1 cellular context compared by ENCODE assay signal in the genomic region with DNA sequence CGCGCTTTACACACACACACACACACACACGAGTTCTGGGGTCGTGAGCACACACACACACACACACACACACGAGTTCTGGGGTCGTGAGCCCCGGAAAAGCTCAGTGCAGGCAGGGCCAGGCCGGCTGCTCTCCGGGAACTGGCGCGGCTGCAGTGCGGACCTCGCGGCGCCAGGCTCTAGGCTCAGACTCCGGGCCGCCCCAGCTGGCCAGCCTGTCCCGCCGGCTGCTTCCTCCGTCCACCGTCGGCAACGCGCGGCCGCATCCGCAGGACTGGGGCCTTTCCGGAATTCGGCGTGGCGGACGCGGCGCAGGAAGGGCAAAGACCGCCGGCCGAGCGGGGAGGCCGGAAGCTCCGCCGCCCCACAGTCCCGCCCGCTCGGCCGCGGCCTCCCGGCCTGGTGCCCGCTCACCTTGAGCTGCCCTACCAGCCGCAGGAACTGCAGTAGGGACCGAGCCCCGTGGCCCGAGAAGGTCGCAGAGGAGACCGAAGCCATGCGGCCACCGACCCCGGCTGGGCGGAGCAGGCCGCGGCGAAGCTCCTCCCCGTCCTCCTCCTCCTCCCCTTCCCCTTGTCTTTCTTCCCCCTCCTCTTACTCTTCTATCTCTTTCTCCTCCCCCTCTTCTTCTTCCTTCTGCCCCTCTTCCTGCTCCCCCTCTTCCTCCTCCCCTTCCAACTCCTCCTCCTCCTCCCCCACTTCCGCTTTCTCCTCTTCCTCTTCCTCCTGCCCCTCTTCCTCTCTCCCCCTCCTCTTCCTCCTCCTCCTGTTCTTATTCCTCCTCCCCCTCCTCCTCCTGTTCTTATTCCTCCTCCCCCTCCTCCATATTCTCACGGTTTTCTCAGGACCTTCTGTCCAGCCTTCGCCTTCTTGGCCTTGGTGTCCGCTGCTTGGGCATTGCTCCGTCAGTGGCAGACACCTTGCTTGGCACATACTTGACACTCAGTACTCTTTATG.
TF ChIP-seq lines count a peak whose summit lies in the region.

A gene with protein sequence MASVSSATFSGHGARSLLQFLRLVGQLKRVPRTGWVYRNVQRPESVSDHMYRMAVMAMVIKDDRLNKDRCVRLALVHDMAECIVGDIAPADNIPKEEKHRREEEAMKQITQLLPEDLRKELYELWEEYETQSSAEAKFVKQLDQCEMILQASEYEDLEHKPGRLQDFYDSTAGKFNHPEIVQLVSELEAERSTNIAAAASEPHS (minus strand): TSS at position 533 of the 957 bp plus-strand sequence. CDS start 35 bp downstream, at position 498.

TF ChIP-seq in HepG2, 621 proteins besides CTCF, POLR2A, EP300 and RAD21 (continued from another document and continues in another):
- TF ChIP-seq, protein P1, sequence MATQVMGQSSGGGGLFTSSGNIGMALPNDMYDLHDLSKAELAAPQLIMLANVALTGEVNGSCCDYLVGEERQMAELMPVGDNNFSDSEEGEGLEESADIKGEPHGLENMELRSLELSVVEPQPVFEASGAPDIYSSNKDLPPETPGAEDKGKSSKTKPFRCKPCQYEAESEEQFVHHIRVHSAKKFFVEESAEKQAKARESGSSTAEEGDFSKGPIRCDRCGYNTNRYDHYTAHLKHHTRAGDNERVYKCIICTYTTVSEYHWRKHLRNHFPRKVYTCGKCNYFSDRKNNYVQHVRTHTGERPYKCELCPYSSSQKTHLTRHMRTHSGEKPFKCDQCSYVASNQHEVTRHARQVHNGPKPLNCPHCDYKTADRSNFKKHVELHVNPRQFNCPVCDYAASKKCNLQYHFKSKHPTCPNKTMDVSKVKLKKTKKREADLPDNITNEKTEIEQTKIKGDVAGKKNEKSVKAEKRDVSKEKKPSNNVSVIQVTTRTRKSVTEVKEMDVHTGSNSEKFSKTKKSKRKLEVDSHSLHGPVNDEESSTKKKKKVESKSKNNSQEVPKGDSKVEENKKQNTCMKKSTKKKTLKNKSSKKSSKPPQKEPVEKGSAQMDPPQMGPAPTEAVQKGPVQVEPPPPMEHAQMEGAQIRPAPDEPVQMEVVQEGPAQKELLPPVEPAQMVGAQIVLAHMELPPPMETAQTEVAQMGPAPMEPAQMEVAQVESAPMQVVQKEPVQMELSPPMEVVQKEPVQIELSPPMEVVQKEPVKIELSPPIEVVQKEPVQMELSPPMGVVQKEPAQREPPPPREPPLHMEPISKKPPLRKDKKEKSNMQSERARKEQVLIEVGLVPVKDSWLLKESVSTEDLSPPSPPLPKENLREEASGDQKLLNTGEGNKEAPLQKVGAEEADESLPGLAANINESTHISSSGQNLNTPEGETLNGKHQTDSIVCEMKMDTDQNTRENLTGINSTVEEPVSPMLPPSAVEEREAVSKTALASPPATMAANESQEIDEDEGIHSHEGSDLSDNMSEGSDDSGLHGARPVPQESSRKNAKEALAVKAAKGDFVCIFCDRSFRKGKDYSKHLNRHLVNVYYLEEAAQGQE (IDR thresholded peaks at IDR 0.05; ENCODE audit: borderline replicate concordance in 1 of 2, low read depth in 1 of 2, low read length in 2 of 2): peak in 1 of 2 experiments; percentile 80; a peak in 1 of 4 replicates
- TF ChIP-seq ZBTB7A (CRISPR knock-in tag; IDR thresholded peaks at IDR 0.05): peak; percentile 40; the same call in 1 of the 2 replicates
- TF ChIP-seq, protein P2, sequence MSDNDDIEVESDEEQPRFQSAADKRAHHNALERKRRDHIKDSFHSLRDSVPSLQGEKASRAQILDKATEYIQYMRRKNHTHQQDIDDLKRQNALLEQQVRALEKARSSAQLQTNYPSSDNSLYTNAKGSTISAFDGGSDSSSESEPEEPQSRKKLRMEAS (IDR thresholded peaks at IDR 0.05): peak; percentile 98
- TF ChIP-seq MBNL3 (CRISPR knock-in tag; conservative IDR thresholded peaks at IDR 0.05): no peak
- TF ChIP-seq ZKSCAN1 (IDR thresholded peaks at IDR 0.05; ENCODE audit: low read length): no peak
- no peak for TF ChIP-seq ZNF549 (CRISPR knock-in tag; IDR thresholded peaks at IDR 0.05)
- TF ChIP-seq, protein P3, sequence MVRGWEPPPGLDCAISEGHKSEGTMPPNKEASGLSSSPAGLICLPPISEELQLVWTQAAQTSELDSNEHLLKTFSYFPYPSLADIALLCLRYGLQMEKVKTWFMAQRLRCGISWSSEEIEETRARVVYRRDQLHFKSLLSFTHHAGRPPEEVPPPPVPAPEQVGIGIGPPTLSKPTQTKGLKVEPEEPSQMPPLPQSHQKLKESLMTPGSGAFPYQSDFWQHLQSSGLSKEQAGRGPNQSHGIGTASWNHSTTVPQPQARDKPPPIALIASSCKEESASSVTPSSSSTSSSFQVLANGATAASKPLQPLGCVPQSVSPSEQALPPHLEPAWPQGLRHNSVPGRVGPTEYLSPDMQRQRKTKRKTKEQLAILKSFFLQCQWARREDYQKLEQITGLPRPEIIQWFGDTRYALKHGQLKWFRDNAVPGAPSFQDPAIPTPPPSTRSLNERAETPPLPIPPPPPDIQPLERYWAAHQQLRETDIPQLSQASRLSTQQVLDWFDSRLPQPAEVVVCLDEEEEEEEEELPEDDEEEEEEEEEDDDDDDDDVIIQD (CRISPR knock-in tag; IDR thresholded peaks at IDR 0.05; ENCODE audit: low read depth): peak; percentile 62
- 0 out of 2 replicates have a peak, but pooled peaks have one; percentile 74 for TF ChIP-seq REL (CRISPR knock-in tag; conservative IDR thresholded peaks at IDR 0.05)
- peak; percentile 91 for TF ChIP-seq ERF (CRISPR knock-in tag; IDR thresholded peaks at IDR 0.05)
- TF ChIP-seq YEATS2 (CRISPR knock-in tag; IDR thresholded peaks at IDR 0.05; ENCODE audit: borderline replicate concordance): peak; percentile 41
- TF ChIP-seq ZNF431 (CRISPR knock-in tag; IDR thresholded peaks at IDR 0.05; ENCODE audit: borderline replicate concordance, low read depth): peak; percentile 98
- TF ChIP-seq ZNF530 (CRISPR knock-in tag; IDR thresholded peaks at IDR 0.05; ENCODE audit: low read depth): no peak
- TF ChIP-seq, protein P4, sequence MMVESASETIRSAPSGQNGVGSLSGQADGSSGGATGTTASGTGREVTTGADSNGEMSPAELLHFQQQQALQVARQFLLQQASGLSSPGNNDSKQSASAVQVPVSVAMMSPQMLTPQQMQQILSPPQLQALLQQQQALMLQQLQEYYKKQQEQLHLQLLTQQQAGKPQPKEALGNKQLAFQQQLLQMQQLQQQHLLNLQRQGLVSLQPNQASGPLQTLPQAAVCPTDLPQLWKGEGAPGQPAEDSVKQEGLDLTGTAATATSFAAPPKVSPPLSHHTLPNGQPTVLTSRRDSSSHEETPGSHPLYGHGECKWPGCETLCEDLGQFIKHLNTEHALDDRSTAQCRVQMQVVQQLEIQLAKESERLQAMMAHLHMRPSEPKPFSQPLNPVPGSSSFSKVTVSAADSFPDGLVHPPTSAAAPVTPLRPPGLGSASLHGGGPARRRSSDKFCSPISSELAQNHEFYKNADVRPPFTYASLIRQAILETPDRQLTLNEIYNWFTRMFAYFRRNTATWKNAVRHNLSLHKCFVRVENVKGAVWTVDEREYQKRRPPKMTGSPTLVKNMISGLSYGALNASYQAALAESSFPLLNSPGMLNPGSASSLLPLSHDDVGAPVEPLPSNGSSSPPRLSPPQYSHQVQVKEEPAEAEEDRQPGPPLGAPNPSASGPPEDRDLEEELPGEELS (CRISPR knock-in tag; IDR thresholded peaks at IDR 0.05): peak; percentile 54; the same call in 1 of the 2 replicates
- TF ChIP-seq, protein P5, sequence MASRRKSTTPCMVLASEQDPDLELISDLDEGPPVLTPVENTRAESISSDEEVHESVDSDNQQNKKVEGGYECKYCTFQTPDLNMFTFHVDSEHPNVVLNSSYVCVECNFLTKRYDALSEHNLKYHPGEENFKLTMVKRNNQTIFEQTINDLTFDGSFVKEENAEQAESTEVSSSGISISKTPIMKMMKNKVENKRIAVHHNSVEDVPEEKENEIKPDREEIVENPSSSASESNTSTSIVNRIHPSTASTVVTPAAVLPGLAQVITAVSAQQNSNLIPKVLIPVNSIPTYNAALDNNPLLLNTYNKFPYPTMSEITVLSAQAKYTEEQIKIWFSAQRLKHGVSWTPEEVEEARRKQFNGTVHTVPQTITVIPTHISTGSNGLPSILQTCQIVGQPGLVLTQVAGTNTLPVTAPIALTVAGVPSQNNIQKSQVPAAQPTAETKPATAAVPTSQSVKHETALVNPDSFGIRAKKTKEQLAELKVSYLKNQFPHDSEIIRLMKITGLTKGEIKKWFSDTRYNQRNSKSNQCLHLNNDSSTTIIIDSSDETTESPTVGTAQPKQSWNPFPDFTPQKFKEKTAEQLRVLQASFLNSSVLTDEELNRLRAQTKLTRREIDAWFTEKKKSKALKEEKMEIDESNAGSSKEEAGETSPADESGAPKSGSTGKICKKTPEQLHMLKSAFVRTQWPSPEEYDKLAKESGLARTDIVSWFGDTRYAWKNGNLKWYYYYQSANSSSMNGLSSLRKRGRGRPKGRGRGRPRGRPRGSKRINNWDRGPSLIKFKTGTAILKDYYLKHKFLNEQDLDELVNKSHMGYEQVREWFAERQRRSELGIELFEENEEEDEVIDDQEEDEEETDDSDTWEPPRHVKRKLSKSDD (CRISPR knock-in tag; IDR thresholded peaks at IDR 0.05; ENCODE audit: low read depth): peak; percentile 94
- peak; percentile 84; the same call in 1 of the 2 replicates for TF ChIP-seq ZNF558 (CRISPR knock-in tag; IDR thresholded peaks at IDR 0.05; ENCODE audit: borderline replicate concordance)
- TF ChIP-seq, protein P6, sequence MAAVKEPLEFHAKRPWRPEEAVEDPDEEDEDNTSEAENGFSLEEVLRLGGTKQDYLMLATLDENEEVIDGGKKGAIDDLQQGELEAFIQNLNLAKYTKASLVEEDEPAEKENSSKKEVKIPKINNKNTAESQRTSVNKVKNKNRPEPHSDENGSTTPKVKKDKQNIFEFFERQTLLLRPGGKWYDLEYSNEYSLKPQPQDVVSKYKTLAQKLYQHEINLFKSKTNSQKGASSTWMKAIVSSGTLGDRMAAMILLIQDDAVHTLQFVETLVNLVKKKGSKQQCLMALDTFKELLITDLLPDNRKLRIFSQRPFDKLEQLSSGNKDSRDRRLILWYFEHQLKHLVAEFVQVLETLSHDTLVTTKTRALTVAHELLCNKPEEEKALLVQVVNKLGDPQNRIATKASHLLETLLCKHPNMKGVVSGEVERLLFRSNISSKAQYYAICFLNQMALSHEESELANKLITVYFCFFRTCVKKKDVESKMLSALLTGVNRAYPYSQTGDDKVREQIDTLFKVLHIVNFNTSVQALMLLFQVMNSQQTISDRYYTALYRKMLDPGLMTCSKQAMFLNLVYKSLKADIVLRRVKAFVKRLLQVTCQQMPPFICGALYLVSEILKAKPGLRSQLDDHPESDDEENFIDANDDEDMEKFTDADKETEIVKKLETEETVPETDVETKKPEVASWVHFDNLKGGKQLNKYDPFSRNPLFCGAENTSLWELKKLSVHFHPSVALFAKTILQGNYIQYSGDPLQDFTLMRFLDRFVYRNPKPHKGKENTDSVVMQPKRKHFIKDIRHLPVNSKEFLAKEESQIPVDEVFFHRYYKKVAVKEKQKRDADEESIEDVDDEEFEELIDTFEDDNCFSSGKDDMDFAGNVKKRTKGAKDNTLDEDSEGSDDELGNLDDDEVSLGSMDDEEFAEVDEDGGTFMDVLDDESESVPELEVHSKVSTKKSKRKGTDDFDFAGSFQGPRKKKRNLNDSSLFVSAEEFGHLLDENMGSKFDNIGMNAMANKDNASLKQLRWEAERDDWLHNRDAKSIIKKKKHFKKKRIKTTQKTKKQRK (IDR thresholded peaks at IDR 0.05; ENCODE audit: low read length): no peak
- TF ChIP-seq TP53 (CRISPR knock-in tag; conservative IDR thresholded peaks at IDR 0.05): no peak; the same call in 1 of the 2 replicates
- TF ChIP-seq RXRB (CRISPR knock-in tag; IDR thresholded peaks at IDR 0.05; ENCODE audit: borderline replicate concordance): peak; percentile 63; the same call in 1 of the 2 replicates
- TF ChIP-seq, protein P7, sequence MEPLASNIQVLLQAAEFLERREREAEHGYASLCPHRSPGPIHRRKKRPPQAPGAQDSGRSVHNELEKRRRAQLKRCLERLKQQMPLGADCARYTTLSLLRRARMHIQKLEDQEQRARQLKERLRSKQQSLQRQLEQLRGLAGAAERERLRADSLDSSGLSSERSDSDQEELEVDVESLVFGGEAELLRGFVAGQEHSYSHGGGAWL (CRISPR knock-in tag; IDR thresholded peaks at IDR 0.05): peak; percentile 95
- TF ChIP-seq MIXL1 (CRISPR knock-in tag; IDR thresholded peaks at IDR 0.05): peak; percentile 64; the same call in 1 of the 2 replicates
- TF ChIP-seq ZBTB7B (CRISPR knock-in tag; IDR thresholded peaks at IDR 0.05): peak; percentile 65; the same call in 1 of the 2 replicates
- TF ChIP-seq KAT2B (IDR thresholded peaks at IDR 0.05; ENCODE audit: borderline replicate concordance, low read depth, low read length): no peak
- peak; percentile 96 for TF ChIP-seq ZNF607 (CRISPR knock-in tag; IDR thresholded peaks at IDR 0.05; ENCODE audit: borderline replicate concordance)
- TF ChIP-seq CHD2 (IDR thresholded peaks at IDR 0.05; ENCODE audit: low read depth, low read length): no peak
- peak; percentile 93 for TF ChIP-seq EEA1 (CRISPR knock-in tag; IDR thresholded peaks at IDR 0.05; ENCODE audit: borderline replicate concordance)
- TF ChIP-seq, protein P8, sequence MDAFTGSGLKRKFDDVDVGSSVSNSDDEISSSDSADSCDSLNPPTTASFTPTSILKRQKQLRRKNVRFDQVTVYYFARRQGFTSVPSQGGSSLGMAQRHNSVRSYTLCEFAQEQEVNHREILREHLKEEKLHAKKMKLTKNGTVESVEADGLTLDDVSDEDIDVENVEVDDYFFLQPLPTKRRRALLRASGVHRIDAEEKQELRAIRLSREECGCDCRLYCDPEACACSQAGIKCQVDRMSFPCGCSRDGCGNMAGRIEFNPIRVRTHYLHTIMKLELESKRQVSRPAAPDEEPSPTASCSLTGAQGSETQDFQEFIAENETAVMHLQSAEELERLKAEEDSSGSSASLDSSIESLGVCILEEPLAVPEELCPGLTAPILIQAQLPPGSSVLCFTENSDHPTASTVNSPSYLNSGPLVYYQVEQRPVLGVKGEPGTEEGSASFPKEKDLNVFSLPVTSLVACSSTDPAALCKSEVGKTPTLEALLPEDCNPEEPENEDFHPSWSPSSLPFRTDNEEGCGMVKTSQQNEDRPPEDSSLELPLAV (CRISPR knock-in tag; conservative IDR thresholded peaks at IDR 0.05; ENCODE audit: low read depth): no peak
- TF ChIP-seq NONO (IDR thresholded peaks at IDR 0.05): no peak
- TF ChIP-seq NONO (CRISPR knock-in tag; conservative IDR thresholded peaks at IDR 0.05): peak; percentile 92
- peak; percentile 98 for TF ChIP-seq ZNF761 (CRISPR knock-in tag; conservative IDR thresholded peaks at IDR 0.05)
- TF ChIP-seq ETV5 (CRISPR knock-in tag; IDR thresholded peaks at IDR 0.05; ENCODE audit: borderline replicate concordance): peak; percentile 99
- TF ChIP-seq U2AF2 (IDR thresholded peaks at IDR 0.05; ENCODE audit: low read depth, low read length): 0 out of 2 replicates have a peak, but pooled peaks have one; percentile 29
- peak; percentile 71; the same call in 1 of the 2 replicates for TF ChIP-seq JUN (CRISPR knock-in tag; IDR thresholded peaks at IDR 0.05)
- peak; percentile 86 for TF ChIP-seq SRSF1 (optimal IDR thresholded peaks at IDR 0.05; ENCODE audit: low read depth, low read length)
- TF ChIP-seq, protein P9, sequence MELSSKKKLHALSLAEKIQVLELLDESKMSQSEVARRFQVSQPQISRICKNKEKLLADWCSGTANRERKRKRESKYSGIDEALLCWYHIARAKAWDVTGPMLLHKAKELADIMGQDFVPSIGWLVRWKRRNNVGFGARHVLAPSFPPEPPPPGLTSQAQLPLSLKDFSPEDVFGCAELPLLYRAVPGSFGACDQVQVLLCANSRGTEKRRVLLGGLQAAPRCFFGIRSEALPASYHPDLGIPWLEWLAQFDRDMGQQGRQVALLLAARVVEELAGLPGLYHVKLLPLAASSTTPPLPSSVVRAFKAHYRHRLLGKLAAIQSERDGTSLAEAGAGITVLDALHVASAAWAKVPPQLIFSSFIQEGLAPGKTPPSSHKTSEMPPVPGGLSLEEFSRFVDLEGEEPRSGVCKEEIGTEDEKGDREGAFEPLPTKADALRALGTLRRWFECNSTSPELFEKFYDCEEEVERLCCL (CRISPR knock-in tag; IDR thresholded peaks at IDR 0.05; ENCODE audit: borderline replicate concordance): peak; percentile 94
- no peak for TF ChIP-seq SATB2 (CRISPR knock-in tag; IDR thresholded peaks at IDR 0.05)
- TF ChIP-seq ZNF678 (CRISPR knock-in tag; IDR thresholded peaks at IDR 0.05): peak; percentile 98
- TF ChIP-seq MED8 (CRISPR knock-in tag; IDR thresholded peaks at IDR 0.05; ENCODE audit: insufficient replicate concordance): peak; percentile 67
- TF ChIP-seq TRIM24 (CRISPR knock-in tag; IDR thresholded peaks at IDR 0.05): no peak
